ENCODE assay signal across 8 cellular contexts in genomic region chr6:73739097-73739496, GRCh38. TPM values are rescaled to one million over a fixed set of nuclear protein-coding genes. Genes with fewer than 3 reads are reported as not detected.
DNase-seq lines count a peak whose midpoint lies in the region; ATAC-seq, FAIRE-seq and TF ChIP-seq lines count a peak whose summit lies in the region.

No MANE protein-coding gene starts in this region.

- H3K79me2 ChIP-seq in astrocyte (ENCODE audit: insufficient read depth, low read length): no peaks in the 10 kb centered on the region

- no peaks in the 10 kb centered on the region for H3K9me3 Mint-ChIP-seq in astrocyte (ENCODE audit: unreplicated experiment)
- no peaks in the 10 kb centered on the region for H3K9me3 Mint-ChIP-seq in stimulated activated naive B cell treated with anti-CD40 and anti-IgM and Interleukin-4, amounts not matched to agents 10 μg/mL and 1 μg/mL and 100 μg/mL, for 72 hours
- H3K9me3 Mint-ChIP-seq in activated CD4-positive, alpha-beta memory T cell treated with anti-CD3 and anti-CD28 coated beads for 36 hours: no peaks in the 10 kb centered on the region

- H3K36me3 ChIP-seq in astrocyte (ENCODE audit: insufficient read depth, low read length): no peaks in the 10 kb centered on the region
- H3K36me3 ChIP-seq in iPS DF 6.9 (ENCODE audit: control insufficient read depth, insufficient read depth, low read length): no peaks in the 10 kb centered on the region

- no peak overlapping the region for H3K4me2 ChIP-seq in astrocyte (ENCODE audit: low read length)

- CTCF ChIA-PET in activated CD4-positive, alpha-beta memory T cell treated with anti-CD3 and anti-CD28 coated beads for 36 hours (lab: Charles Lee): interaction anchor here (0.6 to 9.1 kb wide), 17 partner anchors 10 to 1478 kb away, joined by 3 to 169 read pairs (median 4); no protein-coding TSS in a partner anchor

- no peaks in the 10 kb centered on the region for H3K27me3 Mint-ChIP-seq in astrocyte (ENCODE audit: low read depth, unreplicated experiment)
- no peaks in the 10 kb centered on the region for H3K27me3 Mint-ChIP-seq in stimulated activated naive B cell treated with anti-CD40 and anti-IgM and Interleukin-4, amounts not matched to agents 10 μg/mL and 1 μg/mL and 100 μg/mL, for 72 hours
- H3K27me3 Mint-ChIP-seq in activated CD4-positive, alpha-beta memory T cell treated with anti-CD3 and anti-CD28 coated beads for 36 hours: no peaks in the 10 kb centered on the region

- ATAC-seq in GM18511 (IDR thresholded peaks at IDR 0.05; ENCODE audit: unreplicated experiment) (peak; percentile 76), HG03097 (IDR thresholded peaks at IDR 0.05; ENCODE audit: low FRiP score, unreplicated experiment) (peak; percentile 50)
- peak; percentile 68 to 72 for ATAC-seq in stimulated activated naive B cell treated with anti-CD40 and anti-IgM and Interleukin-4, amounts not matched to agents 10 μg/mL and 1 μg/mL and 100 μg/mL, for 72 hours (replicated peaks)

- H3K9ac ChIP-seq in astrocyte (ENCODE audit: low read length): no peak overlapping the region

- FAIRE-seq in astrocyte (lab: Jason Lieb, UNC): peak; percentile 76

- no peak overlapping the region for H3K27ac Mint-ChIP-seq in astrocyte (ENCODE audit: unreplicated experiment)
- no peak overlapping the region for H3K27ac Mint-ChIP-seq in stimulated activated naive B cell treated with anti-CD40 and anti-IgM and Interleukin-4, amounts not matched to agents 10 μg/mL and 1 μg/mL and 100 μg/mL, for 72 hours
- H3K27ac Mint-ChIP-seq in activated CD4-positive, alpha-beta memory T cell treated with anti-CD3 and anti-CD28 coated beads for 36 hours: no peak overlapping the region

- H3K4me3 Mint-ChIP-seq in astrocyte (ENCODE audit: unreplicated experiment): no peak overlapping the region
- no peak overlapping the region for H3K4me3 Mint-ChIP-seq in stimulated activated naive B cell treated with anti-CD40 and anti-IgM and Interleukin-4, amounts not matched to agents 10 μg/mL and 1 μg/mL and 100 μg/mL, for 72 hours
- H3K4me3 Mint-ChIP-seq in activated CD4-positive, alpha-beta memory T cell treated with anti-CD3 and anti-CD28 coated beads for 36 hours: no peak overlapping the region

- intact Hi-C loops in activated CD4-positive, alpha-beta memory T cell treated with anti-CD3 and anti-CD28 coated beads for 36 hours (cut with micrococcal nuclease): loop anchor here (1.0 to 5.0 kb wide), 3 partner anchors 116 to 1470 kb away; no protein-coding TSS in a partner anchor

- no peak overlapping the region for H2AFZ ChIP-seq in astrocyte (ENCODE audit: low read depth, low read length)

- TF ChIP-seq CTCF in astrocyte (IDR thresholded peaks at IDR 0.05; ENCODE audit: insufficient read depth, low read depth, low read length): peak; percentile 91

- WGBS in iPS DF 6.9 (ENCODE audit: insufficient coverage, insufficient read length): no CpG with 5 or more reads among the region's 2 CpGs

- DNase-seq in AML-193 (lab: John Stamatoyannopoulos, UW) (peak; percentile 82 to 84), NCI-H2227 treated with DMSO at 0.1 percent for 48 hours (lab: John Stamatoyannopoulos, UW) (peak; percentile 56), astrocyte (ENCODE audit: low read depth) (peak; percentile 40), iPS DF 6.9 (ENCODE audit: low read depth, low spot score) (peak; percentile 43)
- no peak for DNase-seq in stimulated activated naive B cell treated with anti-CD40 and anti-IgM and Interleukin-4, amounts not matched to agents 10 μg/mL and 1 μg/mL and 100 μg/mL, for 72 hours
- DNase-seq in activated CD4-positive, alpha-beta memory T cell treated with anti-CD3 and anti-CD28 coated beads for 36 hours: no peak

- H3K36me3 Mint-ChIP-seq in astrocyte (ENCODE audit: low read depth, unreplicated experiment): no peaks in the 10 kb centered on the region
- H3K36me3 Mint-ChIP-seq in stimulated activated naive B cell treated with anti-CD40 and anti-IgM and Interleukin-4, amounts not matched to agents 10 μg/mL and 1 μg/mL and 100 μg/mL, for 72 hours: peaks cover 0 to 2% of the 10 kb centered on the region in 2 donors
- no peaks in the 10 kb centered on the region for H3K36me3 Mint-ChIP-seq in activated CD4-positive, alpha-beta memory T cell treated with anti-CD3 and anti-CD28 coated beads for 36 hours

- H3K27me3 ChIP-seq in astrocyte (ENCODE audit: insufficient read depth, low read length) (no peaks in the 10 kb centered on the region), iPS DF 6.9 (ENCODE audit: control insufficient read depth, insufficient read depth, low read length) (no peaks in the 10 kb centered on the region)

- H3K4me1 ChIP-seq in astrocyte (ENCODE audit: insufficient read depth, low read length) (no peaks in the 10 kb centered on the region), iPS DF 6.9 (ENCODE audit: control insufficient read depth, insufficient read depth, low read length) (no peaks in the 10 kb centered on the region)

- no peaks in the 10 kb centered on the region for H4K20me1 ChIP-seq in astrocyte (ENCODE audit: insufficient read depth, low read length)

- H3K27ac ChIP-seq in astrocyte (ENCODE audit: low read depth, low read length) (no peak overlapping the region), iPS DF 6.9 (ENCODE audit: low read length) (no peak overlapping the region)

- no peaks in the 10 kb centered on the region for H3K9me3 ChIP-seq in astrocyte (ENCODE audit: insufficient read depth, low read depth, low read length)
- H3K9me3 ChIP-seq in iPS DF 6.9 (ENCODE audit: control insufficient read depth, insufficient read depth, low read length): no peaks in the 10 kb centered on the region

- POLR2A ChIA-PET in activated CD4-positive, alpha-beta memory T cell treated with anti-CD3 and anti-CD28 coated beads for 36 hours (lab: Charles Lee): interaction anchor here (0.6 kb wide), 1 partner anchor 1487 kb away, joined by 5 read pairs; no protein-coding TSS in a partner anchor

- no peak overlapping the region for H3K4me3 ChIP-seq in astrocyte (ENCODE audit: insufficient read depth, low read depth, low read length)
- H3K4me3 ChIP-seq in iPS DF 6.9 (ENCODE audit: low read length): no peak overlapping the region

- peaks cover 1% of the 10 kb centered on the region for H3K4me1 Mint-ChIP-seq in astrocyte (ENCODE audit: low read depth, unreplicated experiment)
- H3K4me1 Mint-ChIP-seq in stimulated activated naive B cell treated with anti-CD40 and anti-IgM and Interleukin-4, amounts not matched to agents 10 μg/mL and 1 μg/mL and 100 μg/mL, for 72 hours: no peaks in the 10 kb centered on the region
- no peaks in the 10 kb centered on the region for H3K4me1 Mint-ChIP-seq in activated CD4-positive, alpha-beta memory T cell treated with anti-CD3 and anti-CD28 coated beads for 36 hours (ENCODE audit: low read depth)

RNA-seq across cellular contexts. Expression of gene CD109, which starts 43.1 kb away (rescaled TPM):
- total RNA-seq in astrocyte: 18.3 and 22.9 TPM in 2 replicates
- total RNA-seq in activated CD4-positive, alpha-beta memory T cell treated with anti-CD3 and anti-CD28 coated beads for 36 hours: 1 to 10 TPM; 7.2 to 9.1 TPM

Comparison
In these comparisons a context has a peak if more than half of its experiments do, and no peak if none do; other contexts are left out.
1. DNase-seq: peak in AML-193 (2 of 2), NCI-H2227 treated with DMSO at 0.1 percent for 48 hours (single experiment), astrocyte (single experiment) and iPS DF 6.9 (single experiment); none in stimulated activated naive B cell treated with anti-CD40 and anti-IgM and Interleukin-4, amounts not matched to agents 10 μg/mL and 1 μg/mL and 100 μg/mL, for 72 hours (single experiment) and activated CD4-positive, alpha-beta memory T cell treated with anti-CD3 and anti-CD28 coated beads for 36 hours (single experiment).
2. Peak in every context shown above with its lines, with median percentiles within 50 percentile points of each other: ATAC-seq.